9 cellular contexts compared by ENCODE assay signal in the genomic region with DNA sequence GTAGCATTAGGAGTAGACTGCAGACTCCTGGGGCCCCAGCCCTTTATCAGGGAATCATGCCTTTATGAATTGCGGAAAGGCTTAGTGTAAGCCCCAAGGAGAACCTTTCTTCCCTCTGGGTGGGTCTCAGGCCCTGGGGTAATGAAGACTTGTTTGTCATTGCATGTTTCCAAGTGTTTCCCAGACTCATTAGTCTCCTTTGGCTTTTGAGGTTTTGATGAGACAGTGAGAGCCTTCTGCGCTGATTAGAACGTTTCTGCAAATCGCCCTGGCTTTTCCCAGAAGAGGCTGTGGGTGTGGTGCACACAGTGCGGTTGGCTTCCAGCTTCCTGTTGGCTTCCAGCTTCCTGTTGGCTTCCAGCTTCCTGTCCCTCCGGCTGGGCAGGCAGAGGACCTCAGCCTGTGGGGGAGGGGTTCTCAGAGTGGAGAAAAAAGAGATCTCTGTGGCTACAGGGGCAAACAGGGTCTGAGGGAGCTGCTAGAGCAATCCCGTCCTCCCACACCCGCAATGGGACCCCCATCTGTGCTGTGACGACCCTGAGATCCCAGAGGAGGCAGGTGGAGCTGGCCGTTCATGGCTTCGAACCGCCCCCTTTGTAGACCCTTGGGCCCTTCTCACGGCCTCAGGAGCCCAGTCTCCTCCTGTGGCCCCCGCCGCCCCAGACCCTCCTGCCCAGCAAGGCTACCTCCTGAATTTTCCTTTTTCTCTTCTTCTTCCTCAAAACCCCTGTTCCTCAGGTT. TPM values are rescaled to one million over a fixed set of nuclear protein-coding genes. Genes with fewer than 3 reads are reported as not detected.
A peak's percentile ranks its signal among the peaks of the same experiment; 100 is the strongest.
DNase-seq lines count a peak whose midpoint lies in the region; ATAC-seq and TF ChIP-seq lines count a peak whose summit lies in the region.
"Had no signal": no experiment of that assay in that cellular context is flagged by ENCODE, and none has a peak within 500 bp of the region (broad histone marks: within the 10 kb centered on the region; RNA-seq: fewer than 3 reads in every experiment).

No MANE protein-coding gene starts in this region.

- peak overlapping the region; percentile 58 for H2AFZ ChIP-seq in PC-3 (ENCODE audit: low read length)

- H3K9me2 ChIP-seq in PC-3 (replicated peaks; ENCODE audit: low read length), result no peaks in the 10 kb centered on the region

- H3K9me3 ChIP-seq in CD4-positive, alpha-beta memory T cell (ENCODE audit: control insufficient read depth in 1 of 2, low read length in 2 of 2), result no peaks in the 10 kb centered on the region
- H3K9me3 ChIP-seq in PC-3 (ENCODE audit: low read length), result no peaks in the 10 kb centered on the region

- no TSS peak for BruUV-seq in PC-3 (replicated peaks; lab: Mats Ljungman, UMichigan)

- no peak overlapping the region for H3K4me3 ChIP-seq in CD4-positive, alpha-beta memory T cell (ENCODE audit: low read length in 2 of 2)
- no peak overlapping the region for H3K4me3 ChIP-seq in PC-3 (ENCODE audit: low read length)

- peaks cover 18% of the 10 kb centered on the region for H3K36me3 ChIP-seq in CD4-positive, alpha-beta memory T cell (ENCODE audit: insufficient read depth, low read length)
- no peaks in the 10 kb centered on the region for H3K36me3 ChIP-seq in PC-3 (ENCODE audit: low read depth, low read length)

- TF ChIP-seq CTCF in PC-3 (conservative IDR thresholded peaks at IDR 0.05; ENCODE audit: low read depth, low read length) (no peak), endothelial cell (IDR thresholded peaks at IDR 0.05; ENCODE audit: unreplicated experiment) (no peak), neural crest cell (conservative IDR thresholded peaks at IDR 0.05) (no peak), progenitor cell of endocrine pancreas (IDR thresholded peaks at IDR 0.05; ENCODE audit: unreplicated experiment) (no peak)

- peaks cover 24 to 44% (median 34%) of the 10 kb centered on the region in 4 donors for H3K4me1 Mint-ChIP-seq in CD4-positive, alpha-beta memory T cell
- peaks cover 44% of the 10 kb centered on the region for H3K4me1 Mint-ChIP-seq in endothelial cell (ENCODE audit: unreplicated experiment)
- peaks cover 44% of the 10 kb centered on the region for H3K4me1 Mint-ChIP-seq in neural crest cell
- no peaks in the 10 kb centered on the region for H3K4me1 Mint-ChIP-seq in progenitor cell of endocrine pancreas (ENCODE audit: low read depth)

- H3K27ac Mint-ChIP-seq in CD4-positive, alpha-beta memory T cell, result peak overlapping the region in 6 of 7 donors; percentile 52 to 86 (median 68)
- H3K27ac Mint-ChIP-seq in endothelial cell (ENCODE audit: unreplicated experiment), result peak overlapping the region; percentile 97
- H3K27ac Mint-ChIP-seq in neural crest cell (ENCODE audit: unreplicated experiment), result peak overlapping the region; percentile 91
- H3K27ac Mint-ChIP-seq in progenitor cell of endocrine pancreas, result no peak overlapping the region

- DNase-seq in CD4-positive, alpha-beta memory T cell, result no peak
- DNase-seq in PC-3 (peak; percentile 52), endothelial cell (ENCODE audit: low spot score) (peak; percentile 60), neural crest cell (ENCODE audit: low read depth, low spot score) (no peak), progenitor cell of endocrine pancreas (ENCODE audit: low spot score, unreplicated experiment) (no peak)
- DNase-seq: effector memory CD4-positive, alpha-beta T cell had no signal

- H3K4me1 ChIP-seq in CD4-positive, alpha-beta memory T cell (ENCODE audit: insufficient read depth, low read length), result peaks cover 25% of the 10 kb centered on the region
- H3K4me1 ChIP-seq in PC-3 (ENCODE audit: insufficient read depth, low read length), result peaks cover 9% of the 10 kb centered on the region

- H3K27me3 ChIP-seq in CD4-positive, alpha-beta memory T cell (ENCODE audit: insufficient read depth, low read length), result no peaks in the 10 kb centered on the region
- H3K27me3 ChIP-seq in PC-3 (ENCODE audit: low read length), result no peaks in the 10 kb centered on the region

- no peak overlapping the region for H3K9ac ChIP-seq in PC-3 (ENCODE audit: low read length)

- peak overlapping the region in 6 of 8 donors; percentile 32 to 73 (median 50) for H3K4me3 Mint-ChIP-seq in CD4-positive, alpha-beta memory T cell
- H3K4me3 Mint-ChIP-seq in endothelial cell (ENCODE audit: unreplicated experiment) (peak overlapping the region; percentile 60), neural crest cell (no peak overlapping the region), progenitor cell of endocrine pancreas (ENCODE audit: low read depth) (no peak overlapping the region)

- H4K20me1 ChIP-seq in PC-3 (ENCODE audit: low read length), result no peaks in the 10 kb centered on the region

- ATAC-seq in PC-3, result peak; percentile 86
- no peak for ATAC-seq in HG02759 (IDR thresholded peaks at IDR 0.05; ENCODE audit: unreplicated experiment)
- ATAC-seq in GM18873 (IDR thresholded peaks at IDR 0.05; ENCODE audit: low FRiP score, unreplicated experiment), result no peak
- no peak for ATAC-seq in GM19467 (IDR thresholded peaks at IDR 0.05; ENCODE audit: unreplicated experiment)

- no peaks in the 10 kb centered on the region for H3K79me2 ChIP-seq in PC-3 (ENCODE audit: low read length)

- H3K9me3 Mint-ChIP-seq in CD4-positive, alpha-beta memory T cell, result no peaks in the 10 kb centered on the region
- no peaks in the 10 kb centered on the region for H3K9me3 Mint-ChIP-seq in endothelial cell (ENCODE audit: unreplicated experiment)
- H3K9me3 Mint-ChIP-seq in neural crest cell, result peaks cover 10% of the 10 kb centered on the region
- H3K9me3 Mint-ChIP-seq in progenitor cell of endocrine pancreas (ENCODE audit: low read depth), result no peaks in the 10 kb centered on the region

- POLR2A ChIA-PET in CD4-positive, alpha-beta memory T cell (lab: Charles Lee; ENCODE audit: partially characterized antibody), result interaction anchor here (0.7 to 1.7 kb wide), 5 partner anchors 9 to 78 kb away, joined by 3 to 5 read pairs (median 3); no protein-coding TSS in a partner anchor
- POLR2A ChIA-PET in PC-3 (lab: Charles Lee; ENCODE audit: unreplicated experiment), result interaction anchor here (0.5 to 0.6 kb wide), 3 partner anchors 10 to 951 kb away, joined by 3 to 14 read pairs (median 6); no protein-coding TSS in a partner anchor

- H3K27ac ChIP-seq in CD4-positive, alpha-beta memory T cell (ENCODE audit: low read depth, low read length), result no peak overlapping the region
- H3K27ac ChIP-seq in PC-3 (ENCODE audit: low read length), result no peak overlapping the region; the same call in 1 of the 2 replicates

- no peaks in the 10 kb centered on the region for H3K27me3 Mint-ChIP-seq in CD4-positive, alpha-beta memory T cell
- H3K27me3 Mint-ChIP-seq in endothelial cell (ENCODE audit: unreplicated experiment) (peaks cover 13% of the 10 kb centered on the region), neural crest cell (ENCODE audit: low read depth) (peaks cover 2% of the 10 kb centered on the region), progenitor cell of endocrine pancreas (no peaks in the 10 kb centered on the region)

- peaks cover 65 to 68% of the 10 kb centered on the region in 2 donors for H3K36me3 Mint-ChIP-seq in CD4-positive, alpha-beta memory T cell
- H3K36me3 Mint-ChIP-seq in endothelial cell (ENCODE audit: low read depth, unreplicated experiment) (peaks cover 47% of the 10 kb centered on the region), neural crest cell (ENCODE audit: low read depth) (peaks cover 16% of the 10 kb centered on the region), progenitor cell of endocrine pancreas (ENCODE audit: insufficient read depth) (peaks cover 38% of the 10 kb centered on the region)

- peak overlapping the region; percentile 12; the same call in 1 of the 2 replicates for H3K4me2 ChIP-seq in PC-3 (ENCODE audit: low read length)

- H3F3A ChIP-seq in PC-3 (ENCODE audit: low read length, unreplicated experiment), result no peaks in the 10 kb centered on the region

- intact Hi-C loops in CD4-positive, alpha-beta memory T cell (cut with micrococcal nuclease), result no loop called here
- intact Hi-C loops in PC-3 (cut with micrococcal nuclease), result no loop called here

- CTCF ChIA-PET in CD4-positive, alpha-beta memory T cell (lab: Charles Lee; ENCODE audit: partially characterized antibody), result interaction anchor here (0.7 to 2.3 kb wide), 6 partner anchors 9 to 161 kb away, joined by 3 to 10 read pairs (median 4); no protein-coding TSS in a partner anchor
- CTCF ChIA-PET in PC-3 (lab: Charles Lee), result no interaction called here

RNA-seq across cellular contexts. Expression of a gene that starts 42.1 kb away (rescaled TPM):
- total RNA-seq in CD4-positive, alpha-beta memory T cell, result 10 to 100 TPM; 10.6 to 10.8 TPM
- polyA plus RNA-seq in CD4-positive, alpha-beta memory T cell, result 1 to 10 TPM; 3.0 to 8.3 TPM
- total RNA-seq in PC-3 (2014; rRNA removed), result 0.35 and 1.5 TPM in 2 replicates
- 5.4 TPM for total RNA-seq in endothelial cell (ENCODE audit: unreplicated experiment)
- total RNA-seq in neural crest cell, result 0.14 and 0.36 TPM in 2 replicates
- total RNA-seq in progenitor cell of endocrine pancreas, result 0.31 and 0.87 TPM in 2 replicates

Comparison
In these comparisons a context has a peak if more than half of its experiments do, and no peak if none do; other contexts are left out.
1. DNase-seq: peak in PC-3 (single experiment) and endothelial cell (single experiment); none in CD4-positive, alpha-beta memory T cell (0 of 5), neural crest cell (single experiment) and progenitor cell of endocrine pancreas (single experiment).
2. H3K4me3 Mint-ChIP-seq: peak in CD4-positive, alpha-beta memory T cell (6 of 8) and endothelial cell (single experiment); none in neural crest cell (single experiment) and progenitor cell of endocrine pancreas (single experiment).